Comparison of ENCODE assay signal across 32 cellular contexts in genomic region chr10:30728786-30729185, GRCh38.
"Had no signal": no experiment of that assay in that cellular context is flagged by ENCODE, and none has a peak within 500 bp of the region (broad histone marks: within the 10 kb centered on the region; RNA-seq: fewer than 3 reads in every experiment).

No MANE protein-coding gene starts in this region.

- H3K4me1 Mint-ChIP-seq: central memory CD8-positive, alpha-beta T cell had no signal

- H3K36me3 Mint-ChIP-seq: activated naive CD4-positive, alpha-beta T cell treated with anti-CD3 and anti-CD28 coated beads, Interleukin-2, amount 10 ng/mL, durations not matched to agents 7 days and 5 days; activated naive CD4-positive, alpha-beta T cell treated with anti-CD3 and anti-CD28 coated beads, Interleukin-2, amount 50 U/mL, for 72 hours; activated naive CD8-positive, alpha-beta T cell treated with anti-CD3 and anti-CD28 coated beads, Interleukin-2, amount 10 ng/mL, durations not matched to agents 7 days and 5 days had no signal

- H3K9me3 ChIP-seq: ascending aorta, esophagus squamous epithelium, gastroesophageal sphincter had no signal

- DNase-seq: activated B cell treated with CpG ODN at 0.5 μM for 24 hours; activated CD4-positive, alpha-beta T cell treated with anti-CD3 and anti-CD28 coated beads for 48 hours; activated CD4-positive, alpha-beta T cell treated with anti-CD3 and anti-CD28 coated beads, Interleukin-2, amount 50 U/mL, for 1 hour; activated CD4-positive, alpha-beta T cell treated with anti-CD3 and anti-CD28 coated beads, Interleukin-2, amount 50 U/mL, for 48 hours; activated CD8-positive, alpha-beta memory T cell treated with anti-CD3 and anti-CD28 coated beads for 24 hours; activated CD8-positive, alpha-beta T cell treated with anti-CD3 and anti-CD28 coated beads for 36 hours; activated effector memory CD4-positive, alpha-beta T cell treated with anti-CD3 and anti-CD28 coated beads, Interleukin-2, amount 50 U/mL, for 16 hours; activated naive CD4-positive, alpha-beta T cell; activated naive CD4-positive, alpha-beta T cell treated with anti-CD3 and anti-CD28 coated beads, Interleukin-2, amount 10 ng/mL, durations not matched to agents 7 days and 5 days; activated naive CD8-positive, alpha-beta T cell treated with anti-CD3 and anti-CD28 coated beads, Interleukin-2, amount 10 ng/mL, durations not matched to agents 7 days and 5 days; activated T-cell treated with anti-CD3 and anti-CD28 coated beads, Interleukin-2, amount 50 U/mL, for 4 hours; brain microvascular endothelial cell; dorsolateral prefrontal cortex; effector memory CD8-positive, alpha-beta T cell; esophagus squamous epithelium; foreskin melanocyte; head of caudate nucleus; T-helper 1 cell; T-helper 17 cell; T1000; WERI-Rb-1 had no signal

- H3K4me3 Mint-ChIP-seq: activated B cell treated with CpG ODN at 0.5 μM for 24 hours; activated CD8-positive, alpha-beta T cell treated with anti-CD3 and anti-CD28 coated beads for 36 hours; activated naive CD4-positive, alpha-beta T cell treated with anti-CD3 and anti-CD28 coated beads, Interleukin-2, amount 10 ng/mL, durations not matched to agents 7 days and 5 days; activated naive CD8-positive, alpha-beta T cell treated with anti-CD3 and anti-CD28 coated beads, Interleukin-2, amount 10 ng/mL, durations not matched to agents 7 days and 5 days; activated T-cell treated with anti-CD3 and anti-CD28 coated beads, Interleukin-2, amount 50 U/mL, for 4 hours; activated T-helper 1 cell treated with anti-CD3 and anti-CD28 coated beads, Interleukin-12 subunit alpha, Interleukin-12 subunit beta, Interleukin-2, Interleukin-4 antibody, amounts not matched to agents 30 ng/mL and 10 ng/mL and 1 ng/mL, durations not matched to agents 14 hours and 24 hours and 36 hours; central memory CD8-positive, alpha-beta T cell; dendritic cell treated with granulocyte-macrophage colony-stimulating factor and Interleukin-4, amounts not matched to agents 40 ng/mL and 50 ng/mL, for 4 days; effector memory CD8-positive, alpha-beta T cell; T-helper 17 cell; T-helper 2 cell treated with Interferon-gamma antibody and Interleukin-4, amounts not matched to agents 5 μg/mL and 100 μg/mL, for 36 hours had no signal

- H3K36me3 ChIP-seq: ascending aorta, brain microvascular endothelial cell, esophagus squamous epithelium, gastroesophageal sphincter, WERI-Rb-1 had no signal

- H3K27me3 ChIP-seq: ascending aorta, brain microvascular endothelial cell, dorsolateral prefrontal cortex, esophagus squamous epithelium, gastroesophageal sphincter had no signal

- H3K27me3 Mint-ChIP-seq: activated CD8-positive, alpha-beta T cell treated with anti-CD3 and anti-CD28 coated beads for 36 hours; central memory CD8-positive, alpha-beta T cell; dendritic cell treated with granulocyte-macrophage colony-stimulating factor and Interleukin-4, amounts not matched to agents 40 ng/mL and 50 ng/mL, for 4 days; effector memory CD8-positive, alpha-beta T cell had no signal

- ATAC-seq: activated CD4-positive, CD25-positive, alpha-beta regulatory T cell treated with anti-CD3 and anti-CD28 coated beads, Interleukin-2, amount 50 U/mL, for 24 hours; activated CD8-positive, alpha-beta T cell treated with anti-CD3 and anti-CD28 coated beads for 36 hours; activated naive CD4-positive, alpha-beta T cell treated with anti-CD3 and anti-CD28 coated beads, Interleukin-2, amount 50 U/mL, for 72 hours; activated T-cell treated with anti-CD3 and anti-CD28 coated beads, Interleukin-2, amount 50 U/mL, for 4 hours; effector memory CD8-positive, alpha-beta T cell; gastroesophageal sphincter; T-helper 17 cell had no signal

- H3K9me3 Mint-ChIP-seq: activated B cell treated with CpG ODN at 0.5 μM for 24 hours; activated CD8-positive, alpha-beta T cell treated with anti-CD3 and anti-CD28 coated beads for 36 hours; activated naive CD4-positive, alpha-beta T cell treated with anti-CD3 and anti-CD28 coated beads, Interleukin-2, amount 10 ng/mL, durations not matched to agents 7 days and 5 days; activated naive CD8-positive, alpha-beta T cell treated with anti-CD3 and anti-CD28 coated beads, Interleukin-2, amount 10 ng/mL, durations not matched to agents 7 days and 5 days; activated T-cell treated with anti-CD3 and anti-CD28 coated beads, Interleukin-2, amount 50 U/mL, for 4 hours; activated T-helper 2 cell treated with anti-CD3 and anti-CD28 coated beads, Interferon-gamma antibody, Interleukin-2, Interleukin-4, amounts not matched to agents 10 μg/mL and 5 μg/mL and 100 μg/mL, durations not matched to agents 14 hours and 24 hours and 36 hours; central memory CD8-positive, alpha-beta T cell; dendritic cell treated with granulocyte-macrophage colony-stimulating factor and Interleukin-4, amounts not matched to agents 40 ng/mL and 50 ng/mL, for 4 days; effector memory CD8-positive, alpha-beta T cell; T-helper 2 cell treated with Interferon-gamma antibody and Interleukin-4, amounts not matched to agents 5 μg/mL and 100 μg/mL, for 36 hours had no signal

- H3K27ac Mint-ChIP-seq: activated B cell treated with CpG ODN at 0.5 μM for 24 hours; activated CD8-positive, alpha-beta T cell treated with anti-CD3 and anti-CD28 coated beads for 36 hours; activated naive CD4-positive, alpha-beta T cell treated with anti-CD3 and anti-CD28 coated beads, Interleukin-2, amount 10 ng/mL, durations not matched to agents 7 days and 5 days; activated naive CD4-positive, alpha-beta T cell treated with anti-CD3 and anti-CD28 coated beads, Interleukin-2, amount 50 U/mL, for 72 hours; activated naive CD8-positive, alpha-beta T cell treated with anti-CD3 and anti-CD28 coated beads, Interleukin-2, amount 10 ng/mL, durations not matched to agents 7 days and 5 days; activated T-helper 2 cell treated with anti-CD3 and anti-CD28 coated beads, Interferon-gamma antibody, Interleukin-2, Interleukin-4, amounts not matched to agents 10 μg/mL and 5 μg/mL and 100 μg/mL, durations not matched to agents 14 hours and 24 hours and 36 hours; dendritic cell treated with granulocyte-macrophage colony-stimulating factor and Interleukin-4, amounts not matched to agents 40 ng/mL and 50 ng/mL, for 4 days; effector memory CD8-positive, alpha-beta T cell; T-helper 17 cell; T-helper 2 cell treated with Interferon-gamma antibody and Interleukin-4, amounts not matched to agents 5 μg/mL and 100 μg/mL, for 36 hours had no signal

- H3K27ac ChIP-seq: ascending aorta, brain microvascular endothelial cell, coronary artery, dorsolateral prefrontal cortex, esophagus squamous epithelium, gastroesophageal sphincter, WERI-Rb-1 had no signal

- H3K4me3 ChIP-seq: ascending aorta, coronary artery, dorsolateral prefrontal cortex, esophagus squamous epithelium, gastroesophageal sphincter had no signal

- FAIRE-seq: bronchial epithelial cell had no signal
